ENCODE assay signal across 26 cellular contexts in the genomic region with DNA sequence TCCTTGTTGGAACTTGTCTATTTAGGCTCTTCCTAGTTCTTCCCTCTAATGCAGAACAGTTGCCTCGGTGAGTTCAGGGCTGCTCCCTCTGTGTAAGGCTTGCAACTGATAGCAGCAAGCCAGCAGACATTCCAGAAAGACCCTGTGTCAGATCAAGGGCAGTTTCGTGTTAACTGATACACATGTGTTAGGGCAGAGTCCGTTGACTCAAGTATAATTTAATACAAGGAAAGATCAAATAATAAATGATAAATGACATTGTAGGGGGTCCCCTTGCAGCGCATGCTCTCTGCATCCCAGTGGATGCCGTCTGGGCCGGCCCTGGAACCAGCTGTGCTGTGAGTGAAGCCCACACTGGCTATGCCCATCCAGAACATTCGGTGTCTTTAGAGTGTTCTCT.
DNase-seq lines count a peak whose midpoint lies in the region; ATAC-seq, FAIRE-seq and TF ChIP-seq lines count a peak whose summit lies in the region.
"Had no signal": no experiment of that assay in that cellular context is flagged by ENCODE, and none has a peak within 500 bp of the region (broad histone marks: within the 10 kb centered on the region; RNA-seq: fewer than 3 reads in every experiment).

No MANE protein-coding gene starts in this region.

- peaks cover 95% of the 10 kb centered on the region for H4K20me1 ChIP-seq in BLaER1
- H4K20me1 ChIP-seq in Loucy (ENCODE audit: insufficient read depth, low read length, poor library complexity, severe bottlenecking): no peaks in the 10 kb centered on the region
- peaks cover 19% of the 10 kb centered on the region for H4K20me1 ChIP-seq in keratinocyte (ENCODE audit: control insufficient read depth, extremely low read depth, insufficient read depth, low read length)

- no peak for ATAC-seq in HG03097 (IDR thresholded peaks at IDR 0.05; ENCODE audit: low FRiP score, unreplicated experiment)
- ATAC-seq: HCT116 had no signal

- TF ChIP-seq CTCF in Loucy (conservative IDR thresholded peaks at IDR 0.05; ENCODE audit: low read length) (no peak), brain (conservative IDR thresholded peaks at IDR 0.05) (no peak), keratinocyte (optimal IDR thresholded peaks at IDR 0.05 in 1 of 3, IDR thresholded peaks at IDR 0.05 in 1 of 3, conservative IDR thresholded peaks at IDR 0.05 in 1 of 3; ENCODE audit: extremely low read depth in 1 of 3, insufficient read depth in 2 of 3, low read length in 3 of 3) (no peak)

- H3K4me3 Mint-ChIP-seq in brain: peak overlapping the region; percentile 48 to 96 (median 56)
- H3K4me3 Mint-ChIP-seq: CD4-positive, alpha-beta T cell had no signal

- H3K79me2 ChIP-seq in Loucy (ENCODE audit: insufficient read depth, low read length) (peaks cover 73% of the 10 kb centered on the region), keratinocyte (ENCODE audit: control insufficient read depth, insufficient read depth, low read length) (peaks cover 26% of the 10 kb centered on the region)

- FAIRE-seq in keratinocyte (lab: Jason Lieb, UNC): no peak
- FAIRE-seq: GM12891, GM18507, H1, HTR-8/SVneo, RCC 7860 had no signal

- DNase-seq in keratinocyte (ENCODE audit: low read depth, low spot score) (no peak), NCI-H1092 treated with DMSO at 0.1 percent for 48 hours (lab: John Stamatoyannopoulos, UW) (no peak), GM19240 (ENCODE audit: insufficient read length, low spot score) (no peak)
- DNase-seq: BE2C; CD4-positive, alpha-beta T cell; COR-L47; DND-41; IMR-90; NCI-H1436; NCI-H187 treated with DMSO at 0.1 percent for 48 hours; NCI-H2107; NCI-H2227 treated with DMSO at 0.1 percent for 48 hours; NCI-H510A treated with DMSO at 0.1 percent for 48 hours; NCI-H774; SJCRH30 had no signal

- H2AFZ ChIP-seq in Loucy (ENCODE audit: low read length) (no peak overlapping the region), keratinocyte (ENCODE audit: control insufficient read depth, low read length) (no peak overlapping the region)

- H3K4me1 ChIP-seq in BLaER1 (peaks cover 82% of the 10 kb centered on the region), Loucy (ENCODE audit: insufficient read depth, low read length, poor library complexity, severe bottlenecking) (peaks cover 27% of the 10 kb centered on the region), keratinocyte (ENCODE audit: control insufficient read depth, extremely low read depth, insufficient read depth, low read length) (peaks cover 12% of the 10 kb centered on the region)
- H3K4me1 ChIP-seq: BE2C had no signal

- peaks cover 74% of the 10 kb centered on the region for H3K4me1 Mint-ChIP-seq in brain

- no peak overlapping the region for H3K27ac ChIP-seq in BLaER1
- no peak overlapping the region for H3K27ac ChIP-seq in keratinocyte (ENCODE audit: control insufficient read depth, insufficient read depth, low read length)
- H3K27ac ChIP-seq: KMS-11, SJCRH30 had no signal

- H3K9me3 ChIP-seq in BLaER1 (no peaks in the 10 kb centered on the region), Loucy (ENCODE audit: insufficient read depth, low read depth, low read length) (no peaks in the 10 kb centered on the region), keratinocyte (ENCODE audit: control insufficient read depth, low read depth, low read length) (no peaks in the 10 kb centered on the region)
- H3K9me3 ChIP-seq: BE2C had no signal

- H3K4me2 ChIP-seq in BLaER1 (peak overlapping the region; percentile 99), Loucy (ENCODE audit: low read depth, low read length, poor library complexity, severe bottlenecking) (peak overlapping the region; percentile 83), keratinocyte (ENCODE audit: control insufficient read depth, extremely low read depth, insufficient read depth, low read depth, low read length) (peak overlapping the region; percentile 20)
- H3K4me2 ChIP-seq: KMS-11 had no signal

- peaks cover 2% of the 10 kb centered on the region for H3K9me1 ChIP-seq in keratinocyte (ENCODE audit: control insufficient read depth, extremely low read depth, insufficient read depth, low read length)

- H3K9me3 Mint-ChIP-seq in brain: peaks cover 0 to 3% (median 0%) of the 10 kb centered on the region in 5 experiments
- H3K9me3 Mint-ChIP-seq: CD4-positive, alpha-beta T cell had no signal

- H3K27me3 Mint-ChIP-seq in brain: peaks cover 9% of the 10 kb centered on the region

- no peaks in the 10 kb centered on the region for H3F3A ChIP-seq in Loucy (ENCODE audit: low read depth)

- H3K36me3 ChIP-seq in BLaER1 (no peaks in the 10 kb centered on the region), Loucy (ENCODE audit: insufficient read depth, low read length) (no peaks in the 10 kb centered on the region), keratinocyte (ENCODE audit: control insufficient read depth in 2 of 2, extremely low read depth in 1 of 2, insufficient read depth in 2 of 2, low read length in 2 of 2) (no peaks in the 10 kb centered on the region)
- H3K36me3 ChIP-seq: BE2C, SJCRH30 had no signal

- H3K27me3 ChIP-seq in BLaER1 (no peaks in the 10 kb centered on the region), Loucy (ENCODE audit: insufficient read depth, low read length, poor library complexity, severe bottlenecking) (no peaks in the 10 kb centered on the region), keratinocyte (ENCODE audit: control insufficient read depth, extremely low read depth, insufficient read depth, low read length) (no peaks in the 10 kb centered on the region)
- H3K27me3 ChIP-seq: SJCRH30 had no signal

- H3K4me3 ChIP-seq in BLaER1 (no peak overlapping the region), Loucy (ENCODE audit: low read length, poor library complexity, severe bottlenecking) (peak overlapping the region; percentile 67), keratinocyte (ENCODE audit: control insufficient read depth in 2 of 3, extremely low read depth in 1 of 3, insufficient read depth in 2 of 3, low read depth in 1 of 3, low read length in 3 of 3) (no peak overlapping the region)
- H3K4me3 ChIP-seq: SJCRH30 had no signal

- H3K9ac ChIP-seq in BLaER1: no peak overlapping the region
- peak overlapping the region; percentile 21 for H3K9ac ChIP-seq in Loucy (ENCODE audit: low read depth, low read length, poor library complexity, severe bottlenecking)
- H3K9ac ChIP-seq in keratinocyte (ENCODE audit: control insufficient read depth, extremely low read depth, insufficient read depth, low read length): no peak overlapping the region
- H3K9ac ChIP-seq: KMS-11 had no signal

- H3K27ac Mint-ChIP-seq in brain: peak overlapping the region in 3 of 5 experiments; percentile 1 to 54 (median 31)
- H3K27ac Mint-ChIP-seq: CD4-positive, alpha-beta T cell had no signal

- no peaks in the 10 kb centered on the region for H3K9me2 ChIP-seq in Loucy (replicated peaks; ENCODE audit: low read depth, low read length)

- dilution Hi-C loops in keratinocyte (cut with MboI; ENCODE audit: extremely low pct_ligation_motif_present, low sequenced_read_pairs): no loop called here

- peaks cover 13% of the 10 kb centered on the region for H3K36me3 Mint-ChIP-seq in brain

Comparison
In these comparisons a context has a peak if more than half of its experiments do, and no peak if none do; other contexts are left out.
1. H3K4me2 ChIP-seq: peak in every context shown above with its lines; median percentile 99 in BLaER1; 83 in Loucy; 20 in keratinocyte.